8 cellular contexts compared by ENCODE assay signal in the genomic region with DNA sequence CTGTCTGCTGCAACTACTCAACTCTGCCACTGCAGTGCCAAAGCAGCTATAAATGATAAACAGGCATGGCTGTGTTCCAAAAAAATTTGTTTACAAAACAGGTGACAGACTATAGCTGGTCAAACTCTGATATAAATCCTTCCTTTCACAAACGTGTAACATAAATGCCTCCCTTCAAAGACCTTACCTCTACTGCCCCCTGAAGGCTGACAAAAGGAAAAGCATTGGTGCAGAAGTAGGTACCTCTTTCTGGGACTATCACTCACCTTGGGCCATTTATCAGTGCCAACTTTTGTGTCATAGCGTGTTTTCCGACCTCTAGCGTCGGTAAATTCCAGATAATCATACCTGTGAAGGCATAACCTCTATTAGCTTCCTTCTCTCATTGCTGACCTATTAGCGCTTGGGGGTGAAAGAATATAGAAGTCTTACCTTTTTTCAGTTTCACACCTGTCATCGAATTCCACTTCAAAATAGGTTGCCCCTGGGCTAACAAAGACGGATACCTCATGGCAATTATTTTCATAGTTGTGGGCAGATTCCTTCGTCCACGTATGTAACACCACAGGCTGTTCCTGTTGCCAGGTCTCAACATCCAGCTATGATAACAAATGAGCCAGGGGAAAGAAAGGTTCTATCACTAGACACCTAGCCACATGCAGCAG.
DNase-seq lines count a peak whose midpoint lies in the region; ATAC-seq and TF ChIP-seq lines count a peak whose summit lies in the region.

No MANE protein-coding gene starts in this region.

- no peaks in the 10 kb centered on the region for H3K4me1 Mint-ChIP-seq in activated T-cell treated with anti-CD3 and anti-CD28 coated beads, Interleukin-2, amount 50 U/mL, for 24 hours (ENCODE audit: low read depth)
- H3K4me1 Mint-ChIP-seq in progenitor cell of endocrine pancreas (ENCODE audit: low read depth): no peaks in the 10 kb centered on the region

- peak overlapping the region; percentile 53 for H3K27ac Mint-ChIP-seq in activated T-cell treated with anti-CD3 and anti-CD28 coated beads, Interleukin-2, amount 50 U/mL, for 24 hours
- no peak overlapping the region for H3K27ac Mint-ChIP-seq in progenitor cell of endocrine pancreas

- no peak for DNase-seq in activated T-cell treated with anti-CD3 and anti-CD28 coated beads, Interleukin-2, amount 50 U/mL, for 24 hours
- DNase-seq in activated T-cell treated with anti-CD3 and anti-CD28 coated beads for 4 hours: no peak
- DNase-seq in LHCN-M2 (ENCODE audit: low read depth): peak; percentile 38
- DNase-seq in SW480 (ENCODE audit: low spot score): peak; percentile 70
- DNase-seq in foreskin melanocyte: peak; percentile 11
- no peak for DNase-seq in progenitor cell of endocrine pancreas (ENCODE audit: low spot score, unreplicated experiment)

- no peak overlapping the region for H3K4me3 Mint-ChIP-seq in activated T-cell treated with anti-CD3 and anti-CD28 coated beads, Interleukin-2, amount 50 U/mL, for 24 hours
- H3K4me3 Mint-ChIP-seq in progenitor cell of endocrine pancreas (ENCODE audit: low read depth): no peak overlapping the region

- ATAC-seq in GM21737 (IDR thresholded peaks at IDR 0.05; ENCODE audit: unreplicated experiment) (peak; percentile 46), GM18502 (IDR thresholded peaks at IDR 0.05; ENCODE audit: poor library complexity, unreplicated experiment) (no peak)

- peaks cover 96% of the 10 kb centered on the region for H3K36me3 Mint-ChIP-seq in activated T-cell treated with anti-CD3 and anti-CD28 coated beads, Interleukin-2, amount 50 U/mL, for 24 hours (ENCODE audit: low read depth)
- H3K36me3 Mint-ChIP-seq in progenitor cell of endocrine pancreas (ENCODE audit: insufficient read depth): peaks cover 17% of the 10 kb centered on the region

- no peaks in the 10 kb centered on the region for H3K27me3 Mint-ChIP-seq in activated T-cell treated with anti-CD3 and anti-CD28 coated beads, Interleukin-2, amount 50 U/mL, for 24 hours
- H3K27me3 Mint-ChIP-seq in progenitor cell of endocrine pancreas: no peaks in the 10 kb centered on the region

- TF ChIP-seq CTCF in progenitor cell of endocrine pancreas (IDR thresholded peaks at IDR 0.05; ENCODE audit: unreplicated experiment): peak; percentile 76

- H3K9me3 Mint-ChIP-seq in activated T-cell treated with anti-CD3 and anti-CD28 coated beads, Interleukin-2, amount 50 U/mL, for 24 hours: no peaks in the 10 kb centered on the region
- H3K9me3 Mint-ChIP-seq in progenitor cell of endocrine pancreas (ENCODE audit: low read depth): no peaks in the 10 kb centered on the region

Comparison
In these comparisons a context has a peak if more than half of its experiments do, and no peak if none do; other contexts are left out.
1. DNase-seq: peak in LHCN-M2 (single experiment), SW480 (single experiment) and foreskin melanocyte (single experiment); none in activated T-cell treated with anti-CD3 and anti-CD28 coated beads, Interleukin-2, amount 50 U/mL, for 24 hours (single experiment), activated T-cell treated with anti-CD3 and anti-CD28 coated beads for 4 hours (single experiment) and progenitor cell of endocrine pancreas (single experiment).